ENCODE assay signal across 8 cellular contexts in the genomic region with DNA sequence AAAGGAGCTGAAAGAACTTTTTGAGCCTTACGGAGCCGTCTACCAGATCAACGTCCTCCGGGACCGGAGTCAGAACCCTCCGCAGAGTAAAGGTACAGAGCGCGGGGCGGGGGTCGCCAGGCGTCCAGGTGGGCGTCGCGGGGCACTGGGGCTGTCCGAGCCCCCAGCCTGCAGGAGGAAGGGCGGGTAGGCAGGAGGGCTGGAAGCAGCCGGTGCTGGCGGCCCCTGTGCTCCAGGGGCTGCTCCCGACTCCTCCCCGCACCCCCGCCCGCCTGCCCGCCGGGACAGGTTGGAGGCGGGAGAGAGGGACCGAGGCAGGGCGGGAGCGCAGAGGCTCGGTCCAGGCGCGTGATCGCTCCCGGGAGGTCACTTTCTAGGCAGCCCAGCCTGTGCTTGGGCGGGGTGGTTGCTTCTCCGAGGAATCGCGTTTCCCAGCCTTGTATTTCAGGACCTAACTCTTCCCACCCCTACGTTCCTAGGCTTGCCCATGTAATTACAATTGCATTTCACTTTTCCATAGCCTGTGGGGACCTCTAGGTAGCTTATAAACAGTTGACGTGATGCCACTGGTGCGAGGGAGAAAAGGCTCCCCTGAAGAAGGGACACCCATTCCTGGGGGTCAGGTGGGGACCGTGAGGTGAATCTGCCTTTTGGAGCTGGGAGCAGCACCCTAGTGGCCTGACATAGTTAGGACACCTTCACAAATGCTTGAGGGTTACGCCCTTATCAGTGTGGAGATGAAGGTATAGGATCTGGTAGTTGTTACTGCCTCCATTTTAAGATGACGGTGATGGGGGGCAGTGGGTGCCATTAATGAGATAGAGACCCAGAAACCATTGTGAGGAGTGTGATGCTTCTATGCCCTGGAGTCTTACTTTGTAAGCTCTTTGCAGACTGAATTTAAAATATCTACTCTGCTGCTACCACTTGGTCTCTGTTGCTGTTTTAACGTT.
DNase-seq lines count a peak whose midpoint lies in the region; ATAC-seq and TF ChIP-seq lines count a peak whose summit lies in the region.

No MANE protein-coding gene starts in this region.

- TF ChIP-seq CTCF in ascending aorta (IDR thresholded peaks at IDR 0.05): peak in 2 of 3 experiments; percentile 25 to 30

- peak overlapping the region; percentile 62 to 74 for H3K27ac ChIP-seq in ascending aorta

- peaks cover 3 to 5% of the 10 kb centered on the region in 2 donors for H3K4me1 ChIP-seq in ascending aorta

- in situ Hi-C loops in GM18951 (cut with MboI; ENCODE audit: low sequenced_read_pairs, unreplicated experiment): no loop called here

- H3K4me3 ChIP-seq in ascending aorta: peak overlapping the region; percentile 53 to 91

- peak; percentile 36 for TF ChIP-seq POLR2A in GM18951 (IDR thresholded peaks at IDR 0.05; ENCODE audit: extremely low read depth, insufficient read depth, insufficient read length)

- H3K27me3 ChIP-seq in ascending aorta: no peaks in the 10 kb centered on the region

- peak; percentile 47 for DNase-seq in AG08396 (ENCODE audit: low spot score)
- DNase-seq in SKM-1 (lab: John Stamatoyannopoulos, UW; ENCODE audit: unreplicated experiment): peak; percentile 39
- peak in 1 of 2 donors; percentile 74 for DNase-seq in ascending aorta (ENCODE audit: low spot score in 2 of 2)
- DNase-seq in iPS-NIHi11 (ENCODE audit: low spot score): peak; percentile 74
- DNase-seq in stimulated activated CD4-positive, alpha-beta T cell treated with anti-CD3 and anti-CD28 coated beads, Interleukin-15, amount 100 ng/mL, for 48 hours (ENCODE audit: low read depth in 2 of 2): peak; percentile 61 to 67
- DNase-seq in NCI-H1105 treated with DMSO at 0.1 percent for 48 hours (lab: John Stamatoyannopoulos, UW): no peak

- intact Hi-C loops in ascending aorta (cut with DNase I): loop anchor here (5.0 kb wide), 2 partner anchors 149 to 369 kb away; a partner anchor contains a TSS

- H3K9me3 ChIP-seq in ascending aorta: no peaks in the 10 kb centered on the region

- H3K36me3 ChIP-seq in ascending aorta: no peaks in the 10 kb centered on the region

- ATAC-seq in HG03135 (IDR thresholded peaks at IDR 0.05; ENCODE audit: unreplicated experiment): peak; percentile 61
